Comparison of ENCODE assay signal across 15 cellular contexts in the genomic region with DNA sequence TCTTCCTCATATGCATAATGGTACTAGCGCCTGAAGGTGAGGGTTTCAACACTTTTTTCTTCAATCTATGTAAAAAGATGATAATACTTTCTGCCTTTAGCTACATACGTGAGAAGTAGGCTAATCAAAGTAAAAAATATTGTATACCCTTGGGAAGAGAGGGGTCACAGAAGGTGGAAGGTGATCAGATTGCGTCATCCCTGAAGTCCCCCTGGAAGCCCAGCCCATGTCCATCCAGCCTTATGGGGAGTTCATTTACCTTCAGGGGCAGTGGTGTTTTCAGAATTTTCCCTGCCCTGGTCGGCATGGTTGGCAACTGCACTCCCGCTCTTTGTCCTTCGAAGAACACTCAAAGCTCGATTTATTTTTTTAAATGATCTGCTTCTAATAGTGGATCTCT.
DNase-seq lines count a peak whose midpoint lies in the region; ATAC-seq and TF ChIP-seq lines count a peak whose summit lies in the region.
"Had no signal": no experiment of that assay in that cellular context is flagged by ENCODE, and none has a peak within 500 bp of the region (broad histone marks: within the 10 kb centered on the region; RNA-seq: fewer than 3 reads in every experiment).

No MANE protein-coding gene starts in this region.

- H3K4me3 ChIP-seq in heart left ventricle (peak overlapping the region in 5 of 12 donors; percentile 12 to 48 (median 34)), fibroblast of lung (replicated peaks in 1 of 4; ENCODE audit: control extremely low read depth in 1 of 4, insufficient read depth in 1 of 4, low read depth in 3 of 4, low read length in 4 of 4) (no peak overlapping the region), subcutaneous abdominal adipose tissue (ENCODE audit: low read depth in 1 of 5, low read length in 5 of 5) (peak overlapping the region in 2 of 5 donors; percentile 50 to 59)

- no peaks in the 10 kb centered on the region for H3K9me3 Mint-ChIP-seq in nephron
- H3K9me3 Mint-ChIP-seq in activated CD4-positive, alpha-beta T cell treated with anti-CD3 and anti-CD28 coated beads, Interleukin-2, amount 10 ng/mL, durations not matched to agents 24 days and 14 days, result no peaks in the 10 kb centered on the region

- WGBS in heart left ventricle, 4 donors, result 85 to 89% (median 87%) methylated on average over 7 of the region's 7 CpGs

- peak overlapping the region in 9 of 12 donors; percentile 46 to 83 (median 66) for H3K27ac ChIP-seq in heart left ventricle
- no peak overlapping the region for H3K27ac ChIP-seq in fibroblast of lung (ENCODE audit: insufficient read depth, low read length)
- H3K27ac ChIP-seq in subcutaneous abdominal adipose tissue (ENCODE audit: low read depth, low read length), result peak overlapping the region; percentile 70
- H3K27ac ChIP-seq: RWPE1 had no signal

- H2AFZ ChIP-seq in fibroblast of lung (ENCODE audit: low read length), result no peak overlapping the region

- H3K9me3 ChIP-seq in heart left ventricle (no peaks in the 10 kb centered on the region), fibroblast of lung (ENCODE audit: control insufficient read depth, insufficient read depth, low read depth, low read length) (no peaks in the 10 kb centered on the region), subcutaneous abdominal adipose tissue (ENCODE audit: control insufficient read depth in 5 of 5, low read length in 5 of 5) (no peaks in the 10 kb centered on the region)

- H3K4me1 Mint-ChIP-seq in nephron, result peaks cover 43% of the 10 kb centered on the region
- H3K4me1 Mint-ChIP-seq in activated CD4-positive, alpha-beta T cell treated with anti-CD3 and anti-CD28 coated beads, Interleukin-2, amount 10 ng/mL, durations not matched to agents 24 days and 14 days, result no peaks in the 10 kb centered on the region

- H3K36me3 Mint-ChIP-seq in nephron (ENCODE audit: low read depth), result peaks cover 5% of the 10 kb centered on the region
- H3K36me3 Mint-ChIP-seq in activated CD4-positive, alpha-beta T cell treated with anti-CD3 and anti-CD28 coated beads, Interleukin-2, amount 10 ng/mL, durations not matched to agents 24 days and 14 days (ENCODE audit: low read depth), result no peaks in the 10 kb centered on the region

- intact Hi-C loops in heart left ventricle (cut with DNase I), result no loop called here
- intact Hi-C loops in Right ventricle myocardium superior (cut with DNase I), result no loop called here
- intact Hi-C loops in activated CD4-positive, alpha-beta T cell treated with anti-CD3 and anti-CD28 coated beads, Interleukin-2, amount 10 ng/mL, durations not matched to agents 24 days and 14 days (cut with micrococcal nuclease), result no loop called here

- H3K27me3 ChIP-seq in heart left ventricle (no peaks in the 10 kb centered on the region), fibroblast of lung (ENCODE audit: control insufficient read depth, insufficient read depth, low read length) (no peaks in the 10 kb centered on the region), subcutaneous abdominal adipose tissue (ENCODE audit: control insufficient read depth in 5 of 5, insufficient read depth in 4 of 5, low read length in 5 of 5) (no peaks in the 10 kb centered on the region)

- TF ChIP-seq CTCF in heart left ventricle (IDR thresholded peaks at IDR 0.05), result no peak
- TF ChIP-seq CTCF in fibroblast of lung (conservative IDR thresholded peaks at IDR 0.05 in 1 of 2, IDR thresholded peaks at IDR 0.05 in 1 of 2; ENCODE audit: low read depth in 1 of 2, low read length in 2 of 2), result no peak
- no peak for TF ChIP-seq CTCF in nephron (IDR thresholded peaks at IDR 0.05; ENCODE audit: unreplicated experiment in 3 of 3)

- H3K4me1 ChIP-seq in heart left ventricle (peaks cover 0 to 20% (median 11%) of the 10 kb centered on the region in 12 donors), fibroblast of lung (ENCODE audit: control insufficient read depth, extremely low read depth, insufficient read depth, low read length) (peaks cover 2% of the 10 kb centered on the region), subcutaneous abdominal adipose tissue (ENCODE audit: control insufficient read depth in 5 of 5, insufficient read depth in 5 of 5, low read length in 5 of 5) (peaks cover 2 to 19% (median 13%) of the 10 kb centered on the region in 5 donors)

- peak overlapping the region; percentile 38 for H3K4me2 ChIP-seq in fibroblast of lung (ENCODE audit: extremely low read depth, insufficient read depth, low read length)

- ATAC-seq in heart left ventricle (no peak), Right ventricle myocardium superior (ENCODE audit: poor library complexity) (no peak), HG03378 (IDR thresholded peaks at IDR 0.05; ENCODE audit: unreplicated experiment) (no peak), HG03520 (IDR thresholded peaks at IDR 0.05; ENCODE audit: unreplicated experiment) (no peak)

- DNase-seq in heart left ventricle (no peak), Right ventricle myocardium superior (no peak), fibroblast of lung (ENCODE audit: low read depth in 2 of 2) (no peak)
- no peak for DNase-seq in activated CD4-positive, alpha-beta T cell treated with anti-CD3 and anti-CD28 coated beads, Interleukin-2, amount 10 ng/mL, durations not matched to agents 24 days and 14 days
- DNase-seq: 8988T; C1 segment of cervical spinal cord; NCI-H1417 treated with DMSO at 0.1 percent for 48 hours; NCI-H526 treated with DMSO at 0.1 percent for 48 hours; NK-92 treated with Interleukin-12 subunit alpha and Interleukin-12 subunit beta, amount 100 ng/mL, for 24 hours; OCI-M1 had no signal

- no peak for TF ChIP-seq POLR2A in heart left ventricle (IDR thresholded peaks at IDR 0.05)

- no peaks in the 10 kb centered on the region for H3K27me3 Mint-ChIP-seq in nephron (ENCODE audit: low read depth)
- peaks cover 6% of the 10 kb centered on the region for H3K27me3 Mint-ChIP-seq in activated CD4-positive, alpha-beta T cell treated with anti-CD3 and anti-CD28 coated beads, Interleukin-2, amount 10 ng/mL, durations not matched to agents 24 days and 14 days

- H4K20me1 ChIP-seq in fibroblast of lung (ENCODE audit: control insufficient read depth, extremely low read depth, insufficient read depth, low read length), result no peaks in the 10 kb centered on the region

- H3K36me3 ChIP-seq in heart left ventricle (no peaks in the 10 kb centered on the region), fibroblast of lung (ENCODE audit: control insufficient read depth, insufficient read depth, low read length) (no peaks in the 10 kb centered on the region), subcutaneous abdominal adipose tissue (ENCODE audit: control insufficient read depth in 5 of 5, insufficient read depth in 5 of 5, low read length in 5 of 5) (peaks cover 0 to 3% (median 0%) of the 10 kb centered on the region in 5 donors)

- peak overlapping the region in 2 of 3 experiments; percentile 27 to 75 for H3K27ac Mint-ChIP-seq in nephron
- no peak overlapping the region for H3K27ac Mint-ChIP-seq in activated CD4-positive, alpha-beta T cell treated with anti-CD3 and anti-CD28 coated beads, Interleukin-2, amount 10 ng/mL, durations not matched to agents 24 days and 14 days

- H3K4me3 Mint-ChIP-seq in nephron, result no peak overlapping the region
- no peak overlapping the region for H3K4me3 Mint-ChIP-seq in activated CD4-positive, alpha-beta T cell treated with anti-CD3 and anti-CD28 coated beads, Interleukin-2, amount 10 ng/mL, durations not matched to agents 24 days and 14 days

- H3K9ac ChIP-seq in fibroblast of lung (ENCODE audit: insufficient read depth, low read length) (no peak overlapping the region), subcutaneous abdominal adipose tissue (ENCODE audit: low read length in 5 of 5) (peak overlapping the region in 3 of 5 donors; percentile 13 to 71 (median 38))

- H3K79me2 ChIP-seq in fibroblast of lung (ENCODE audit: control insufficient read depth, insufficient read depth, low read length), result no peaks in the 10 kb centered on the region
